In the genomic region with DNA sequence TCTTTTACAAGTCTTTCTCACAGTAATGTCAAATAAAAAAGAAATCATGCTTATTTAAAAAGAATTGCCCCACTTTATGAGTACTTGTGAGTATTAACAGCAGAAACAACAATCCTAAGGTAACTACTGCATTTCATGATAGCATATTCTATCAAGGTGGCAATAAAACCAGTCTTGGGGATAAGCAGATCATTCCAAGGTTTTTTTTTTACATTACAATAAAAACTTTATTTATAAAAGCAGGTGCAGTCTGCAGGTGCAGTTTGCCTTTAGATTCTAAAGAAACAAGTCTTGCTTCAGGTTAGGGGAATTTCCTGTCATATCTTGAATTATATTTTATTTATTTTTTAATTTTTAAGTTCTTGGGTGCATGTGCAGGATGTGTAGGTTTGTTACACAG, we compare ENCODE assay signal across 26 cellular contexts.
"Had no signal": no experiment of that assay in that cellular context is flagged by ENCODE, and none has a peak within 500 bp of the region (broad histone marks: within the 10 kb centered on the region; RNA-seq: fewer than 3 reads in every experiment).

No MANE protein-coding gene starts in this region.

- H3K4me2 ChIP-seq: neural progenitor cell had no signal

- DNase-seq: naive thymus-derived CD4-positive, alpha-beta T cell; natural killer cell; occipital lobe; ovary; psoas muscle; right cardiac atrium; right lobe of liver; sigmoid colon; small intestine; stimulated activated CD4-positive, alpha-beta T cell treated with anti-CD3 and anti-CD28 coated beads, Interleukin-12 subunit alpha, Interleukin-12 subunit beta, amount 100 ng/mL, for 4 hours; stimulated activated CD4-positive, alpha-beta T cell treated with anti-CD3 and anti-CD28 coated beads, Interleukin-1b, Interleukin-23, amount 100 ng/mL, for 48 hours; stimulated activated CD4-positive, alpha-beta T cell treated with anti-CD3 and anti-CD28 coated beads, Interleukin-4, amount 100 ng/mL, for 1 hour; stimulated activated CD4-positive, alpha-beta T cell treated with anti-CD3 and anti-CD28 coated beads, Interleukin-4, amount 100 ng/mL, for 4 hours; stimulated activated CD8-positive, alpha-beta memory T cell treated with anti-CD3 and anti-CD28 coated beads, Interleukin-4, amount 100 ng/mL, for 48 hours; stimulated activated naive CD4-positive, alpha-beta T cell; stimulated activated naive CD8-positive, alpha-beta T cell treated with anti-CD3 and anti-CD28 coated beads, Interleukin-15, amount 100 ng/mL, for 72 hours; stimulated activated naive CD8-positive, alpha-beta T cell treated with anti-CD3 and anti-CD28 coated beads, Interleukin-15, Interleukin-2, amounts not matched to agents 100 U/mL and 50 U/mL, for 24 hours; substantia nigra; testis; tibial artery; transverse colon; upper lobe of right lung; uterus had no signal

- FAIRE-seq: small intestine had no signal

- H3K27ac ChIP-seq: neural progenitor cell, ovary, psoas muscle, right lobe of liver, sigmoid colon, suprapubic skin, testis, tibial artery, transverse colon, upper lobe of right lung, uterus had no signal

- H3K4me3 ChIP-seq: neural progenitor cell, ovary, psoas muscle, right lobe of liver, sigmoid colon, suprapubic skin, testis, tibial artery, transverse colon, upper lobe of right lung, uterus had no signal

- H3K9me3 ChIP-seq: ovary, psoas muscle, right lobe of liver, suprapubic skin, testis, transverse colon, upper lobe of right lung, uterus had no signal

- H3K36me3 ChIP-seq: neural progenitor cell, ovary, right lobe of liver, sigmoid colon, suprapubic skin, tibial artery, transverse colon, upper lobe of right lung, uterus had no signal

- ATAC-seq: naive thymus-derived CD4-positive, alpha-beta T cell; natural killer cell; psoas muscle; right cardiac atrium; right lobe of liver; stimulated activated memory B cell treated with anti-CD40 and anti-IgM and Interleukin-4, amounts not matched to agents 10 μg/mL and 1 μg/mL and 100 μg/mL, for 72 hours; stimulated activated naive CD8-positive, alpha-beta T cell treated with anti-CD3 and anti-CD28 coated beads, Interleukin-15, amount 100 ng/mL, for 72 hours; stimulated activated naive CD8-positive, alpha-beta T cell treated with anti-CD3 and anti-CD28 coated beads, Interleukin-15, Interleukin-2, amounts not matched to agents 100 U/mL and 50 U/mL, for 24 hours; upper lobe of right lung had no signal

- H3K9ac ChIP-seq: neural progenitor cell had no signal

- H2AFZ ChIP-seq: neural progenitor cell had no signal

- H3K4me1 ChIP-seq: neural progenitor cell, sigmoid colon, testis, tibial artery, upper lobe of right lung, uterus had no signal

- H3K27me3 ChIP-seq: neural progenitor cell, ovary, right lobe of liver, sigmoid colon, suprapubic skin, testis, tibial artery, transverse colon, upper lobe of right lung, uterus had no signal
